Comparison of ENCODE assay signal across 10 cellular contexts in the genomic region with DNA sequence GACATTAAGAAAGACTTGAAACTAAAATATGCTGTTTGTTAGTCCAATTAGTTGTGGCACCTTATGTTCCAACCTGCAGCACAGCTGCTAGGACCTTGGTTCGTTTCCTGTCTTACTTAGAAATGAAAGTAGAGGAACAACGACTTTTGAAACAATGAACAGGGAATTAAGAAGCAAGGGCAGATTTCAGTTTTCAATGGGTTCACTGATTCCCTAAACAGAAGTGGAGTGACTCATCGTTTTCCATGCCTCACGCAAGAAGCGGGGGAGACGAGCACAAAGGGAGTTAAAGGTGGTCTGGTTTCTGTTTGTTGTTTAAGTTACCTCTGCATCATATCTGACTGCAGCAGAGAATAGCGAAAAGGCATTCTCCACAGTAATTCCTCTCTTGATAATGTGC. TPM values are rescaled to one million over a fixed set of nuclear protein-coding genes. Genes with fewer than 3 reads are reported as not detected.
A peak's percentile ranks its signal among the peaks of the same experiment; 100 is the strongest.
DNase-seq lines count a peak whose midpoint lies in the region; ATAC-seq, FAIRE-seq and TF ChIP-seq lines count a peak whose summit lies in the region.
"Had no signal": no experiment of that assay in that cellular context is flagged by ENCODE, and none has a peak within 500 bp of the region (broad histone marks: within the 10 kb centered on the region; RNA-seq: fewer than 3 reads in every experiment).

No MANE protein-coding gene starts in this region.

- no peaks in the 10 kb centered on the region for H3K9me3 Mint-ChIP-seq in activated CD4-positive, alpha-beta T cell treated with anti-CD3 and anti-CD28 coated beads, Interleukin-2, amount 10 ng/mL, durations not matched to agents 7 days and 5 days
- no peaks in the 10 kb centered on the region for H3K9me3 Mint-ChIP-seq in effector memory CD8-positive, alpha-beta T cell
- H3K9me3 Mint-ChIP-seq: brain had no signal

- H3K27me3 Mint-ChIP-seq in activated CD4-positive, alpha-beta T cell treated with anti-CD3 and anti-CD28 coated beads, Interleukin-2, amount 10 ng/mL, durations not matched to agents 7 days and 5 days = no peaks in the 10 kb centered on the region
- no peaks in the 10 kb centered on the region for H3K27me3 Mint-ChIP-seq in effector memory CD8-positive, alpha-beta T cell
- H3K27me3 Mint-ChIP-seq: brain had no signal

- intact Hi-C loops in prostate gland (cut with DNase I) = no loop called here

- peaks cover 30% of the 10 kb centered on the region for H3K36me3 Mint-ChIP-seq in activated CD4-positive, alpha-beta T cell treated with anti-CD3 and anti-CD28 coated beads, Interleukin-2, amount 10 ng/mL, durations not matched to agents 7 days and 5 days (ENCODE audit: low read depth)
- H3K36me3 Mint-ChIP-seq in effector memory CD8-positive, alpha-beta T cell (ENCODE audit: insufficient read depth) = peaks cover 42% of the 10 kb centered on the region

- DNase-seq in activated CD4-positive, alpha-beta T cell treated with anti-CD3 and anti-CD28 coated beads, Interleukin-2, amount 10 ng/mL, durations not matched to agents 7 days and 5 days = peak; percentile 24
- DNase-seq in activated CD4-positive, alpha-beta T cell treated with anti-CD3 and anti-CD28 coated beads for 1 hour = no peak
- DNase-seq in NCI-H226 = peak; percentile 37
- no peak for DNase-seq in effector memory CD8-positive, alpha-beta T cell
- DNase-seq in pulmonary artery endothelial cell (ENCODE audit: low read depth, low spot score) = peak; percentile 19
- no peak for DNase-seq in prostate gland (ENCODE audit: low spot score)
- no peak for DNase-seq in HTR-8/SVneo (ENCODE audit: insufficient read length, low spot score)
- DNase-seq: PC-9 had no signal

- H3K4me3 ChIP-seq in prostate gland = no peak overlapping the region
- H3K4me3 ChIP-seq: PC-9 had no signal

- POLR2A ChIA-PET in activated CD4-positive, alpha-beta T cell treated with anti-CD3 and anti-CD28 coated beads, Interleukin-2, amount 10 ng/mL, durations not matched to agents 7 days and 5 days (lab: Charles Lee) = no interaction called here

- TF ChIP-seq CTCF in prostate gland (IDR thresholded peaks at IDR 0.05) = no peak

- H3K27ac ChIP-seq in prostate gland = no peak overlapping the region
- H3K27ac ChIP-seq: PC-9 had no signal

- no peaks in the 10 kb centered on the region for H3K4me1 ChIP-seq in prostate gland (replicated peaks)

- ATAC-seq in effector memory CD8-positive, alpha-beta T cell (replicated peaks) = no peak
- no peak for ATAC-seq in GM19463 (IDR thresholded peaks at IDR 0.05; ENCODE audit: unreplicated experiment)

- no peaks in the 10 kb centered on the region for H3K27me3 ChIP-seq in prostate gland (replicated peaks; ENCODE audit: insufficient read depth)

- no peaks in the 10 kb centered on the region for H3K36me3 ChIP-seq in prostate gland

- no peak for TF ChIP-seq POLR2A in prostate gland (IDR thresholded peaks at IDR 0.05)

- FAIRE-seq in HTR-8/SVneo (lab: Jason Lieb, UNC) = no peak

- peaks cover 25% of the 10 kb centered on the region for H3K4me1 Mint-ChIP-seq in activated CD4-positive, alpha-beta T cell treated with anti-CD3 and anti-CD28 coated beads, Interleukin-2, amount 10 ng/mL, durations not matched to agents 7 days and 5 days
- peaks cover 2 to 4% of the 10 kb centered on the region in 2 donors for H3K4me1 Mint-ChIP-seq in effector memory CD8-positive, alpha-beta T cell (ENCODE audit: low read depth in 2 of 2)
- H3K4me1 Mint-ChIP-seq: brain had no signal

- H3K9me3 ChIP-seq in prostate gland = no peaks in the 10 kb centered on the region

- H3K27ac Mint-ChIP-seq in activated CD4-positive, alpha-beta T cell treated with anti-CD3 and anti-CD28 coated beads, Interleukin-2, amount 10 ng/mL, durations not matched to agents 7 days and 5 days = peak overlapping the region; percentile 92
- H3K27ac Mint-ChIP-seq in effector memory CD8-positive, alpha-beta T cell = peak overlapping the region in 1 of 2 donors; percentile 35
- H3K27ac Mint-ChIP-seq: brain had no signal

- CTCF ChIA-PET in activated CD4-positive, alpha-beta T cell treated with anti-CD3 and anti-CD28 coated beads, Interleukin-2, amount 10 ng/mL, durations not matched to agents 7 days and 5 days (lab: Charles Lee) = interaction anchor here (0.7 to 1.9 kb wide), 6 partner anchors 10 to 98 kb away, joined by 3 to 9 read pairs (median 4); no protein-coding TSS in a partner anchor

- peak overlapping the region; percentile 66 for H3K4me3 Mint-ChIP-seq in activated CD4-positive, alpha-beta T cell treated with anti-CD3 and anti-CD28 coated beads, Interleukin-2, amount 10 ng/mL, durations not matched to agents 7 days and 5 days
- H3K4me3 Mint-ChIP-seq in effector memory CD8-positive, alpha-beta T cell = peak overlapping the region; percentile 5 to 34
- H3K4me3 Mint-ChIP-seq: brain had no signal

- WGBS in prostate gland = 79% methylated on average over 7 of the region's 7 CpGs

RNA-seq across cellular contexts. Expression of a gene that starts 44.8 kb away (rescaled TPM):
- 100 to 1,000 TPM; 130 to 144 TPM for total RNA-seq in activated CD4-positive, alpha-beta T cell treated with anti-CD3 and anti-CD28 coated beads, Interleukin-2, amount 10 ng/mL, durations not matched to agents 7 days and 5 days
- 8.8 and 11.2 TPM in 2 replicates for total RNA-seq in pulmonary artery endothelial cell
- total RNA-seq in prostate gland = 10 to 100 TPM; 28.5 to 29.5 TPM

RNA-seq across cellular contexts. Expression of a gene that starts 44.8 kb away (rescaled TPM):
- 10 to 100 TPM; 18.1 to 20.0 TPM for total RNA-seq in activated CD4-positive, alpha-beta T cell treated with anti-CD3 and anti-CD28 coated beads, Interleukin-2, amount 10 ng/mL, durations not matched to agents 7 days and 5 days
- 19.3 and 22.6 TPM in 2 replicates for total RNA-seq in pulmonary artery endothelial cell
- total RNA-seq in prostate gland = 10 to 100 TPM; 15.7 to 29.4 TPM

Comparison
In these comparisons a context has a peak if more than half of its experiments do, and no peak if none do; other contexts are left out.
1. DNase-seq: peak in activated CD4-positive, alpha-beta T cell treated with anti-CD3 and anti-CD28 coated beads, Interleukin-2, amount 10 ng/mL, durations not matched to agents 7 days and 5 days (single experiment), NCI-H226 (single experiment) and pulmonary artery endothelial cell (single experiment); none in activated CD4-positive, alpha-beta T cell treated with anti-CD3 and anti-CD28 coated beads for 1 hour (single experiment), effector memory CD8-positive, alpha-beta T cell (0 of 3), prostate gland (single experiment) and HTR-8/SVneo (single experiment).
2. RNA of a gene that starts 44.8 kb away (total RNA-seq): 130 to 144 TPM in activated CD4-positive, alpha-beta T cell treated with anti-CD3 and anti-CD28 coated beads, Interleukin-2, amount 10 ng/mL, durations not matched to agents 7 days and 5 days; 28.5 to 29.5 TPM in prostate gland and 8.8 to 11.2 TPM in pulmonary artery endothelial cell; every median in the first group is over 4 times any median in the second.